ENCODE assay signal across 25 cellular contexts in genomic region chr10:98407744-98408241, GRCh38. TPM values are rescaled to one million over a fixed set of nuclear protein-coding genes. Genes with fewer than 3 reads are reported as not detected.
DNase-seq lines count a peak whose midpoint lies in the region; ATAC-seq, FAIRE-seq and TF ChIP-seq lines count a peak whose summit lies in the region.
"Had no signal": no experiment of that assay in that cellular context is flagged by ENCODE, and none has a peak within 500 bp of the region (broad histone marks: within the 10 kb centered on the region; RNA-seq: fewer than 3 reads in every experiment).

No MANE protein-coding gene starts in this region.

- RAD21 ChIA-PET in HCT116 (lab: Charles Lee; ENCODE audit: low non-redundant PET in 1 of 2, low total read pairs in 2 of 2, uncharacterized antibody in 2 of 2, unreplicated experiment in 2 of 2): no interaction called here

- no peak overlapping the region for H3K27ac Mint-ChIP-seq in T-helper 17 cell
- H3K27ac Mint-ChIP-seq: B cell; CD4-positive, alpha-beta T cell; CD8-positive, alpha-beta T cell had no signal

- CTCF ChIA-PET in HCT116 (lab: Charles Lee): no interaction called here
- CTCF ChIA-PET in H1 (lab: Charles Lee; ENCODE audit: partially characterized antibody): interaction anchor here (1.0 to 3.0 kb wide), 3 partner anchors 15 to 99 kb away, joined by 3 to 10 read pairs (median 8); no protein-coding TSS in a partner anchor

- H3K14ac ChIP-seq in H1 (ENCODE audit: insufficient read length): no peak overlapping the region
- no peak overlapping the region for H3K14ac ChIP-seq in neuronal stem cell (ENCODE audit: low read length)

- H3K4ac ChIP-seq in H1 (replicated peaks; ENCODE audit: insufficient read length, low read depth, low read length) (no peak overlapping the region), neuronal stem cell (ENCODE audit: low read length) (no peak overlapping the region)

- intact Hi-C loops in HCT116 (cut with micrococcal nuclease) (no loop called here), aorta (cut with DNase I) (no loop called here)

- BruUV-seq in HCT116 (replicated peaks; lab: Mats Ljungman, UMichigan): no TSS peak

- H3K9me2 ChIP-seq in HCT116 (ENCODE audit: insufficient read depth): no peaks in the 10 kb centered on the region

- TF ChIP-seq EP300 in H1 (IDR thresholded peaks at IDR 0.05; ENCODE audit: borderline replicate concordance in 1 of 2, low read depth in 2 of 2, low read length in 2 of 2): no peak

- no peak overlapping the region for H2BK12ac ChIP-seq in H1 (ENCODE audit: low read depth, low read length)
- H2BK12ac ChIP-seq in neuronal stem cell (ENCODE audit: low read length): no peak overlapping the region

- H3K27me3 Mint-ChIP-seq in T-helper 17 cell: no peaks in the 10 kb centered on the region
- H3K27me3 Mint-ChIP-seq: B cell; CD4-positive, alpha-beta T cell had no signal

- no peak overlapping the region for H2BK15ac ChIP-seq in H1 (ENCODE audit: low read length)
- H2BK15ac ChIP-seq in neuronal stem cell (ENCODE audit: low read length): no peak overlapping the region

- no peak for FAIRE-seq in H1 (lab: Jason Lieb, UNC)
- FAIRE-seq: A204.1, D721Med, G401.6, GM12891, GM19239 had no signal

- H3K23me2 ChIP-seq in H1 (ENCODE audit: low read depth, low read length): no peaks in the 10 kb centered on the region

- H2AFZ ChIP-seq in HCT116 (ENCODE audit: low read depth, low read length, poor library complexity, severe bottlenecking) (no peak overlapping the region), H1 (ENCODE audit: low read length) (no peak overlapping the region), neuronal stem cell (ENCODE audit: low read length) (no peak overlapping the region)

- H2BK120ac ChIP-seq in H1 (replicated peaks; ENCODE audit: low read depth, low read length) (no peak overlapping the region), neuronal stem cell (ENCODE audit: low read depth, low read length) (no peak overlapping the region)

- H3K27me3 ChIP-seq in HCT116 (ENCODE audit: insufficient read depth, low read length): no peaks in the 10 kb centered on the region
- H3K27me3 ChIP-seq in H1 (replicated peaks in 1 of 4; ENCODE audit: control insufficient read depth in 3 of 4, extremely low read depth in 1 of 4, insufficient read depth in 3 of 4, low read length in 3 of 4): no peaks in the 10 kb centered on the region
- no peaks in the 10 kb centered on the region for H3K27me3 ChIP-seq in neuronal stem cell (ENCODE audit: control insufficient read depth in 3 of 3, insufficient read depth in 3 of 3, low read depth in 1 of 3, low read length in 3 of 3)
- H3K27me3 ChIP-seq in aorta (ENCODE audit: control insufficient read depth in 1 of 2, insufficient read depth in 2 of 2, low read length in 1 of 2): no peaks in the 10 kb centered on the region
- H3K27me3 ChIP-seq: BLaER1 treated with 17β-estradiol and CSF1 and Interleukin-3, amounts not matched to agents 10 nM and 100 nM had no signal

- H3K4me3 Mint-ChIP-seq in T-helper 17 cell: no peak overlapping the region
- H3K4me3 Mint-ChIP-seq: B cell; CD4-positive, alpha-beta T cell; CD8-positive, alpha-beta T cell had no signal

- H3K9ac ChIP-seq in HCT116 (ENCODE audit: low read length): no peak overlapping the region
- no peak overlapping the region for H3K9ac ChIP-seq in H1 (replicated peaks in 1 of 4; ENCODE audit: extremely low read depth in 1 of 4, low read depth in 3 of 4, low read length in 3 of 4)
- H3K9ac ChIP-seq in neuronal stem cell (ENCODE audit: low read depth, low read length, poor library complexity): no peak overlapping the region
- H3K9ac ChIP-seq: BLaER1 treated with 17β-estradiol and CSF1 and Interleukin-3, amounts not matched to agents 10 nM and 100 nM had no signal

- 0 out of 2 replicates have a peak, but pooled peaks have one; percentile 7 for ATAC-seq in HCT116
- no peak for ATAC-seq in aorta (ENCODE audit: low FRiP score)
- no peak for ATAC-seq in T-helper 17 cell
- ATAC-seq in GM19455 (IDR thresholded peaks at IDR 0.05; ENCODE audit: unreplicated experiment): no peak
- ATAC-seq: CD8-positive, alpha-beta T cell had no signal

- H4K8ac ChIP-seq in H1 (ENCODE audit: extremely low read depth, insufficient read depth, low read length) (peak overlapping the region; percentile 62), neuronal stem cell (ENCODE audit: low read depth, low read length) (no peak overlapping the region)

- H3K18ac ChIP-seq in H1 (ENCODE audit: extremely low read depth, low read length) (no peak overlapping the region), neuronal stem cell (ENCODE audit: low read length) (no peak overlapping the region)

- peaks cover under 1% of the 10 kb centered on the region for H3K36me3 Mint-ChIP-seq in T-helper 17 cell (ENCODE audit: low read depth)

- H3K36me3 ChIP-seq in HCT116 (ENCODE audit: control insufficient read depth in 1 of 2, insufficient read depth in 2 of 2, low read length in 2 of 2): no peaks in the 10 kb centered on the region
- no peaks in the 10 kb centered on the region for H3K36me3 ChIP-seq in H1 (ENCODE audit: control insufficient read depth in 2 of 4, insufficient read depth in 4 of 4, low read length in 3 of 4)
- no peaks in the 10 kb centered on the region for H3K36me3 ChIP-seq in neuronal stem cell (replicated peaks in 1 of 2; ENCODE audit: control insufficient read depth in 2 of 2, insufficient read depth in 2 of 2, low read length in 2 of 2)
- no peaks in the 10 kb centered on the region for H3K36me3 ChIP-seq in aorta (ENCODE audit: control insufficient read depth in 1 of 2, insufficient read depth in 2 of 2, low read length in 1 of 2)
- H3K36me3 ChIP-seq: BLaER1 treated with 17β-estradiol and CSF1 and Interleukin-3, amounts not matched to agents 10 nM and 100 nM had no signal

- WGBS in H1 (ENCODE audit: extremely low coverage in 1 of 2, insufficient coverage in 1 of 2, insufficient read length in 1 of 2, insufficient replicate concordance in 2 of 2, low coverage in 1 of 2, low lambda C conversion rate in 2 of 2, missing lambda C conversion rate in 1 of 2), 2 experiments: 91% methylated on average over 12 of the region's 18 CpGs; no CpG with 5 or more reads in 1 of the 2 experiments
- no CpG with 5 or more reads among the region's 18 CpGs for WGBS in neuronal stem cell (ENCODE audit: extremely low coverage in 2 of 2, insufficient read length in 2 of 2, insufficient replicate concordance in 1 of 2), 2 donors
- 94 to 98% methylated on average over 18 of the region's 18 CpGs for WGBS in aorta, 2 donors

- H3K4me3 ChIP-seq in HCT116 (replicated peaks in 1 of 2; ENCODE audit: low read depth in 1 of 2, low read length in 2 of 2): no peak overlapping the region
- no peak overlapping the region for H3K4me3 ChIP-seq in H1 (ENCODE audit: extremely low read depth in 1 of 4, insufficient read depth in 2 of 4, low read depth in 3 of 4, low read length in 4 of 4)
- peak overlapping the region in 1 of 2 donors; percentile 45 for H3K4me3 ChIP-seq in neuronal stem cell (ENCODE audit: low read length in 2 of 2)
- no peak overlapping the region for H3K4me3 ChIP-seq in aorta (ENCODE audit: low read length in 2 of 2)
- H3K4me3 ChIP-seq: BLaER1 treated with 17β-estradiol and CSF1 and Interleukin-3, amounts not matched to agents 10 nM and 100 nM had no signal

- TF ChIP-seq RAD21 in HCT116 (IDR thresholded peaks at IDR 0.05; ENCODE audit: low read depth) (no peak), H1 (IDR thresholded peaks at IDR 0.05 in 1 of 2, conservative IDR thresholded peaks at IDR 0.05 in 1 of 2; ENCODE audit: low read depth in 2 of 2, low read length in 2 of 2) (no peak)

- no peak overlapping the region for H3K56ac ChIP-seq in H1 (replicated peaks; ENCODE audit: insufficient read length, low read depth, low read length)

- no peak overlapping the region for H3K27ac ChIP-seq in HCT116 (ENCODE audit: low read depth, low read length)
- no peak overlapping the region for H3K27ac ChIP-seq in H1 (ENCODE audit: low read depth, low read length)
- no peak overlapping the region for H3K27ac ChIP-seq in neuronal stem cell (replicated peaks; ENCODE audit: low read length)
- H3K27ac ChIP-seq in aorta (ENCODE audit: low read depth in 1 of 2, low read length in 2 of 2): no peak overlapping the region
- H3K27ac ChIP-seq: BLaER1 treated with 17β-estradiol and CSF1 and Interleukin-3, amounts not matched to agents 10 nM and 100 nM; C4-2B had no signal

- DNase-seq in HCT116 (ENCODE audit: low read depth, low spot score): no peak
- no peak for DNase-seq in H1 (ENCODE audit: low read depth in 1 of 2, low spot score in 2 of 2)
- DNase-seq in neuronal stem cell (ENCODE audit: low spot score): no peak
- peak; percentile 33 to 36 for DNase-seq in aorta
- DNase-seq in T-helper 17 cell: no peak
- DNase-seq in activated CD4-positive, CD25-positive, alpha-beta regulatory T cell (lab: John Stamatoyannopoulos, UW): no peak
- no peak for DNase-seq in NCI-H1105 treated with DMSO at 0.1 percent for 48 hours (lab: John Stamatoyannopoulos, UW)
- DNase-seq: 8988T; ACHN; AML-193; Caco-2; Calu3; CD4-positive, alpha-beta T cell; CD8-positive, alpha-beta T cell; DMS79 treated with DMSO at 0.1 percent for 48 hours; GF-D8 had no signal

- H3K4me1 ChIP-seq in HCT116 (ENCODE audit: control insufficient read depth in 1 of 2, insufficient read depth in 2 of 2, low read length in 2 of 2): peaks cover 0 to 3% of the 10 kb centered on the region in 2 experiments; a peak in 1 of 4 replicates
- no peaks in the 10 kb centered on the region; a peak in 2 of 7 replicates for H3K4me1 ChIP-seq in H1 (replicated peaks in 1 of 4; ENCODE audit: control insufficient read depth in 3 of 4, insufficient read depth in 4 of 4, low read length in 3 of 4)
- H3K4me1 ChIP-seq in neuronal stem cell (ENCODE audit: control insufficient read depth in 2 of 2, insufficient read depth in 1 of 2, low read depth in 1 of 2, low read length in 2 of 2): no peaks in the 10 kb centered on the region
- no peaks in the 10 kb centered on the region for H3K4me1 ChIP-seq in aorta (ENCODE audit: control insufficient read depth in 1 of 2, insufficient read depth in 2 of 2, low read length in 2 of 2)

- no peak overlapping the region for H3K4me2 ChIP-seq in HCT116 (ENCODE audit: low read length)
- no peak overlapping the region for H3K4me2 ChIP-seq in H1 (ENCODE audit: insufficient read depth in 1 of 2, low read depth in 2 of 2, low read length in 2 of 2)
- no peak overlapping the region for H3K4me2 ChIP-seq in neuronal stem cell (ENCODE audit: insufficient read depth, low read length, poor library complexity, severe bottlenecking)
- H3K4me2 ChIP-seq: BLaER1 treated with 17β-estradiol and CSF1 and Interleukin-3, amounts not matched to agents 10 nM and 100 nM had no signal

- H3K23ac ChIP-seq in H1 (ENCODE audit: insufficient read length): no peak overlapping the region
- H3K23ac ChIP-seq in neuronal stem cell (ENCODE audit: low read depth, low read length, poor library complexity): no peak overlapping the region

- no peak overlapping the region for H2AK5ac ChIP-seq in H1 (ENCODE audit: low read depth, low read length)
- peak overlapping the region; percentile 22 for H2AK5ac ChIP-seq in neuronal stem cell (ENCODE audit: low read depth, low read length)

- H4K5ac ChIP-seq in H1 (ENCODE audit: insufficient read length, low read depth, low read length): no peak overlapping the region

- H3K79me2 ChIP-seq in HCT116 (ENCODE audit: insufficient read depth, low read length) (no peaks in the 10 kb centered on the region), H1 (ENCODE audit: control insufficient read depth in 1 of 2, insufficient read depth in 2 of 2, low read length in 2 of 2) (no peaks in the 10 kb centered on the region)

- H2BK20ac ChIP-seq in H1 (ENCODE audit: low read length): no peak overlapping the region

- H3K4me1 Mint-ChIP-seq in T-helper 17 cell: peaks cover 7% of the 10 kb centered on the region
- H3K4me1 Mint-ChIP-seq: B cell had no signal

- H4K91ac ChIP-seq in H1 (replicated peaks; ENCODE audit: insufficient read length, low read length) (no peak overlapping the region), neuronal stem cell (ENCODE audit: low read depth, low read length, poor library complexity) (no peak overlapping the region)

- H3K79me1 ChIP-seq in H1 (ENCODE audit: low read depth, low read length) (no peaks in the 10 kb centered on the region), neuronal stem cell (ENCODE audit: low read depth, low read length) (no peaks in the 10 kb centered on the region)

- H4K20me1 ChIP-seq in HCT116 (ENCODE audit: insufficient read depth): no peaks in the 10 kb centered on the region
- H4K20me1 ChIP-seq in H1 (replicated peaks in 1 of 2; ENCODE audit: control insufficient read depth in 1 of 2, insufficient read depth in 2 of 2, low read length in 2 of 2): no peaks in the 10 kb centered on the region
- H4K20me1 ChIP-seq: BLaER1 treated with 17β-estradiol and CSF1 and Interleukin-3, amounts not matched to agents 10 nM and 100 nM had no signal

- TF ChIP-seq CTCF in HCT116 (IDR thresholded peaks at IDR 0.05 in 2 of 3, conservative IDR thresholded peaks at IDR 0.05 in 1 of 3; ENCODE audit: borderline replicate concordance in 1 of 3, insufficient read depth in 1 of 3, low read depth in 2 of 3, low read length in 2 of 3) (no peak), H1 (IDR thresholded peaks at IDR 0.05; ENCODE audit: control extremely low read depth in 1 of 3, insufficient read depth in 1 of 3, low read depth in 1 of 3, low read length in 3 of 3) (no peak)

- no peaks in the 10 kb centered on the region for H3K9me3 ChIP-seq in HCT116 (ENCODE audit: control insufficient read depth in 1 of 2, insufficient read depth in 1 of 2, low read depth in 1 of 2, low read length in 2 of 2)
- H3K9me3 ChIP-seq in H1 (ENCODE audit: insufficient read depth in 2 of 2, low read depth in 1 of 2, low read length in 1 of 2): no peaks in the 10 kb centered on the region
- no peaks in the 10 kb centered on the region for H3K9me3 ChIP-seq in neuronal stem cell (replicated peaks in 1 of 2; ENCODE audit: control insufficient read depth in 2 of 2, insufficient read depth in 1 of 2, low read depth in 1 of 2, low read length in 2 of 2)
- H3K9me3 ChIP-seq in aorta (ENCODE audit: control insufficient read depth, low read length): no peaks in the 10 kb centered on the region
- no peaks in the 10 kb centered on the region for H3K9me3 ChIP-seq in T-helper 17 cell (ENCODE audit: control insufficient read depth, low read length, poor library complexity, severe bottlenecking)
- H3K9me3 ChIP-seq: BLaER1 treated with 17β-estradiol and CSF1 and Interleukin-3, amounts not matched to agents 10 nM and 100 nM; Caco-2 had no signal

- TF ChIP-seq POLR2A in HCT116 (IDR thresholded peaks at IDR 0.05; ENCODE audit: borderline replicate concordance, extremely low read depth, insufficient read depth, insufficient read length): no peak
- no peak for TF ChIP-seq POLR2A in H1 (IDR thresholded peaks at IDR 0.05; ENCODE audit: control extremely low read depth in 1 of 2, low read depth in 2 of 2, low read length in 2 of 2)

- POLR2A ChIA-PET in HCT116 (lab: Charles Lee) (no interaction called here), H1 (lab: Charles Lee; ENCODE audit: partially characterized antibody) (interaction anchor here (1.4 kb wide), 1 partner anchor 9 kb away, joined by 3 read pairs; no protein-coding TSS in a partner anchor)

- H2BK5ac ChIP-seq in H1 (ENCODE audit: low read depth, low read length): no peak overlapping the region
- no peak overlapping the region for H2BK5ac ChIP-seq in neuronal stem cell (ENCODE audit: low read length)

RNA-seq across cellular contexts. Expression of gene PYROXD2, which starts 7.2 kb away (rescaled TPM):
- total RNA-seq in HCT116 (2021; ENCODE audit: unreplicated experiment) (14.2 TPM), aorta (10 to 100 TPM in 1 of 2 donors, 1 to 10 TPM in 1; 8.7 to 17.7 TPM), T-helper 17 cell (10 to 100 TPM; 21.5 to 25.4 TPM)
- 8.3 and 9.5 TPM in 2 replicates for polyA plus RNA-seq in HCT116 (2012)
- total RNA-seq in H1 (2021; fragmentation: NEBNext Ultra II Directional; extraction: Animal tissue kit (Norgen Biotek cat#: 25700)): 3.2 and 4.2 TPM in 2 replicates
- polyA plus RNA-seq in H1 (2011; rRNA removed) (4.2 and 5.4 TPM in 2 replicates), aorta (10 to 100 TPM in 1 of 2 donors, 1 to 10 TPM in 1; 1.8 to 21.9 TPM)
- polyA plus RNA-seq in H1 (2011; cell fraction: cytosol; rRNA removed): 5.1 TPM
- polyA plus RNA-seq in H1 (2011; cell fraction: nucleus; rRNA removed): 17.2 TPM
- polyA plus RNA-seq in H1 (2012, experiment 1 of 2): 1.9 to 4.6 TPM (median 3.9 TPM) in 4 replicates
- polyA plus RNA-seq in H1 (2012, experiment 2 of 2): 7.6 TPM
- 2.6 TPM for polyA plus RNA-seq in H1 (2013, experiment 1 of 2)
- polyA plus RNA-seq in H1 (2013, experiment 2 of 2): 1.7 TPM
- 2.1 TPM in 2 replicates for polyA minus RNA-seq in H1 (2011; rRNA and poly(A)+ RNA removed)
- polyA minus RNA-seq in H1 (2011; cell fraction: cytosol; rRNA and poly(A)+ RNA removed): 8.9 TPM
- polyA minus RNA-seq in H1 (2011; cell fraction: nucleus; rRNA and poly(A)+ RNA removed): 4.9 TPM
- 6.1 TPM for polyA plus RNA-seq in neuronal stem cell (2013, experiment 1 of 2)
- 6.9 TPM for polyA plus RNA-seq in neuronal stem cell (2013, experiment 2 of 2)

RNA-seq across cellular contexts. Expression of gene HPS1, which starts 38.9 kb away (rescaled TPM):
- total RNA-seq in HCT116 (2021; ENCODE audit: unreplicated experiment) (64.3 TPM), aorta (10 to 100 TPM; 52.2 to 75.4 TPM), T-helper 17 cell (10 to 100 TPM; 76.5 to 79.3 TPM)
- 57.4 and 57.5 TPM in 2 replicates for polyA plus RNA-seq in HCT116 (2012)
- 38.7 and 44.0 TPM in 2 replicates for total RNA-seq in H1 (2021; fragmentation: NEBNext Ultra II Directional; extraction: Animal tissue kit (Norgen Biotek cat#: 25700))
- polyA plus RNA-seq in H1 (2011; rRNA removed) (61.7 and 67.5 TPM in 2 replicates), aorta (10 to 100 TPM; 40.8 to 52.7 TPM)
- 51.9 TPM for polyA plus RNA-seq in H1 (2011; cell fraction: cytosol; rRNA removed)
- 151 TPM for polyA plus RNA-seq in H1 (2011; cell fraction: nucleus; rRNA removed)
- 44.2 to 60.2 TPM (median 54.2 TPM) in 4 replicates for polyA plus RNA-seq in H1 (2012, experiment 1 of 2)
- 44.6 TPM for polyA plus RNA-seq in H1 (2012, experiment 2 of 2)
- 32.9 TPM for polyA plus RNA-seq in H1 (2013, experiment 1 of 2)
- 32.5 TPM for polyA plus RNA-seq in H1 (2013, experiment 2 of 2)
- 39.4 and 49.7 TPM in 2 replicates for polyA minus RNA-seq in H1 (2011; rRNA and poly(A)+ RNA removed)
- polyA minus RNA-seq in H1 (2011; cell fraction: cytosol; rRNA and poly(A)+ RNA removed): 24.3 TPM
- 60.9 TPM for polyA minus RNA-seq in H1 (2011; cell fraction: nucleus; rRNA and poly(A)+ RNA removed)
- polyA plus RNA-seq in neuronal stem cell (2013, experiment 1 of 2): 34.3 TPM
- 34.4 TPM for polyA plus RNA-seq in neuronal stem cell (2013, experiment 2 of 2)

Comparison
In these comparisons a context has a peak if more than half of its experiments do, and no peak if none do; other contexts are left out.
1. DNase-seq: peak in aorta (2 of 2); none in HCT116 (single experiment), H1 (0 of 2), neuronal stem cell (single experiment), T-helper 17 cell (0 of 3), activated CD4-positive, CD25-positive, alpha-beta regulatory T cell (0 of 4) and NCI-H1105 treated with DMSO at 0.1 percent for 48 hours (single experiment).